Comparison of ENCODE assay signal across 8 cellular contexts in genomic region chr1:8348777-8349472, GRCh38. TPM values are rescaled to one million over a fixed set of nuclear protein-coding genes. Genes with fewer than 3 reads are reported as not detected.
DNase-seq lines count a peak whose midpoint lies in the region; ATAC-seq, FAIRE-seq and TF ChIP-seq lines count a peak whose summit lies in the region.

No MANE protein-coding gene starts in this region.

- FAIRE-seq in GM19239 (lab: Jason Lieb, UNC): peak; percentile 73

- CTCF ChIA-PET in AG04449 (lab: Yijun Ruan, JAX): interaction anchor here (0.6 to 8.8 kb wide), 19 partner anchors 9 to 381 kb away, joined by 3 to 248 read pairs (median 4); no protein-coding TSS in a partner anchor

- no peak for ATAC-seq in GM21367 (IDR thresholded peaks at IDR 0.05; ENCODE audit: unreplicated experiment)

- no peak overlapping the region for H3K4me3 ChIP-seq in AG04449 (ENCODE audit: low read depth, low read length)

- DNase-seq in AG04449 (ENCODE audit: low read depth, low spot score) (no peak), GM19239 (ENCODE audit: insufficient read length, low spot score) (peak; percentile 92), NCI-H460 (ENCODE audit: extremely low read depth, low read depth) (peak; percentile 43), myocyte (ENCODE audit: low read depth) (peak; percentile 59)
- peak; percentile 72 to 74 for DNase-seq in activated CD4-positive, alpha-beta T cell treated with anti-CD3 and anti-CD28 coated beads, Interleukin-2, amount 50 U/mL, for 48 hours
- peak; percentile 60 for DNase-seq in effector CD8-positive, alpha-beta T cell (lab: John Stamatoyannopoulos, UW)
- peak; percentile 24 to 47 for DNase-seq in stimulated activated CD8-positive, alpha-beta memory T cell treated with anti-CD3 and anti-CD28 coated beads, Interleukin-7, amount 100 ng/mL, for 4 hours (ENCODE audit: low read depth in 2 of 2)

- POLR2A ChIA-PET in AG04449 (lab: Yijun Ruan, JAX): no interaction called here

- peak; percentile 79 for TF ChIP-seq CTCF in AG04449 (IDR thresholded peaks at IDR 0.05; ENCODE audit: insufficient read depth, low read length, missing control alignments)

RNA-seq across cellular contexts. Expression of gene SLC45A1, which starts 31.0 kb away (rescaled TPM):
- 0.92 and 1.4 TPM in 2 replicates for total RNA-seq in NCI-H460 (2014; rRNA removed; shearing (Covaris generic))
- 0.42 TPM in 1 of 2 replicates, not detected in the other for polyA plus RNA-seq in NCI-H460 (2014; cell fraction: nucleus; rRNA removed)
- 0.70 and 0.94 TPM in 2 replicates for total RNA-seq in myocyte
- polyA plus RNA-seq in myocyte (2012): 3.0 TPM
